Comparison of ENCODE assay signal across 3 cellular contexts in genomic region chr1:58158465-58159423, GRCh38.
A peak's percentile ranks its signal among the peaks of the same experiment; 100 is the strongest.
TF ChIP-seq lines count a peak whose summit lies in the region.

No MANE protein-coding gene starts in this region.

TF ChIP-seq in SK-N-SH, 30 proteins besides CTCF, POLR2A, EP300 and RAD21:
- no peak for TF ChIP-seq REST (IDR thresholded peaks at IDR 0.05; ENCODE audit: low read depth, low read length)
- TF ChIP-seq TCF12 (IDR thresholded peaks at IDR 0.05) = no peak

TF ChIP-seq in SK-N-SH treated with all-trans-retinoic acid at 6 μM for 48 hours, 23 proteins besides CTCF, POLR2A, EP300 and RAD21:
- TF ChIP-seq ZNF70 (CRISPR knock-in tag; IDR thresholded peaks at IDR 0.05) (no peak), CSDC2 (CRISPR knock-in tag; IDR thresholded peaks at IDR 0.05) (no peak), PATZ1 (CRISPR knock-in tag; IDR thresholded peaks at IDR 0.05; ENCODE audit: borderline replicate concordance) (no peak)

TF ChIP-seq in GM12878, 131 proteins besides CTCF, POLR2A, EP300 and RAD21:
- no peak for TF ChIP-seq CEBPZ (IDR thresholded peaks at IDR 0.05; ENCODE audit: low read depth, low read length)
- TF ChIP-seq ETV6 (conservative IDR thresholded peaks at IDR 0.05 in 1 of 2, IDR thresholded peaks at IDR 0.05 in 1 of 2; ENCODE audit: borderline replicate concordance in 1 of 2, low read depth in 1 of 2) = no peak
- TF ChIP-seq YY1 (IDR thresholded peaks at IDR 0.05; ENCODE audit: low read depth, low read length) = no peak
- TF ChIP-seq SIX5 (IDR thresholded peaks at IDR 0.05; ENCODE audit: low read depth, low read length, severe bottlenecking) = no peak
- 0 out of 2 replicates have a peak, but pooled peaks have one; percentile 30 for TF ChIP-seq RAD51 (IDR thresholded peaks at IDR 0.05)
- TF ChIP-seq RCOR1 (conservative IDR thresholded peaks at IDR 0.05; ENCODE audit: low read depth, low read length) = no peak
- TF ChIP-seq CREB1 (IDR thresholded peaks at IDR 0.05; ENCODE audit: low read depth) = no peak
- TF ChIP-seq TBL1XR1 (IDR thresholded peaks at IDR 0.05; ENCODE audit: low read depth, low read length) = no peak
- TF ChIP-seq ASH2L (IDR thresholded peaks at IDR 0.05; ENCODE audit: borderline replicate concordance, low read depth) = no peak
- no peak for TF ChIP-seq TAF1 (IDR thresholded peaks at IDR 0.05; ENCODE audit: borderline replicate concordance, low read depth, low read length)
- TF ChIP-seq ZBED1 (IDR thresholded peaks at IDR 0.05; ENCODE audit: borderline replicate concordance) = no peak
- no peak for TF ChIP-seq BCL11A (IDR thresholded peaks at IDR 0.05; ENCODE audit: low read depth, low read length)
- TF ChIP-seq MXI1 (IDR thresholded peaks at IDR 0.05; ENCODE audit: low read depth, low read length) = no peak
- no peak for TF ChIP-seq CHD4 (IDR thresholded peaks at IDR 0.05)
- TF ChIP-seq NR2C2 (IDR thresholded peaks at IDR 0.05; ENCODE audit: borderline replicate concordance, control insufficient read depth, insufficient read length, low read depth) = no peak
- no peak for TF ChIP-seq PAX5 (IDR thresholded peaks at IDR 0.05; ENCODE audit: borderline replicate concordance, low read depth, low read length)
- TF ChIP-seq STAT3 (IDR thresholded peaks at IDR 0.05; ENCODE audit: low read depth, low read length) = no peak
- TF ChIP-seq BHLHE40 (IDR thresholded peaks at IDR 0.05; ENCODE audit: borderline replicate concordance in 1 of 2, low read depth in 2 of 2, low read length in 1 of 2) = peak in 1 of 2 experiments; percentile 14; a peak in 1 of 4 replicates
- TF ChIP-seq ZNF217 (IDR thresholded peaks at IDR 0.05) = peak; percentile 68; the same call in 1 of the 2 replicates
- no peak for TF ChIP-seq SREBF2 (IDR thresholded peaks at IDR 0.05; ENCODE audit: low read length)
- no peak for TF ChIP-seq ATF7 (IDR thresholded peaks at IDR 0.05; ENCODE audit: low read depth)
- peak; percentile 95 for TF ChIP-seq SMARCA5 (IDR thresholded peaks at IDR 0.05)
- 0 out of 2 replicates have a peak, but pooled peaks have one; percentile 45 for TF ChIP-seq ZNF687 (IDR thresholded peaks at IDR 0.05)
- no peak for TF ChIP-seq ZBTB40 (IDR thresholded peaks at IDR 0.05; ENCODE audit: borderline replicate concordance)
